35 cellular contexts compared by ENCODE assay signal in genomic region chrX:151736685-151737084, GRCh38. TPM values are rescaled to one million over a fixed set of nuclear protein-coding genes. Genes with fewer than 3 reads are reported as not detected.
"Had no signal": no experiment of that assay in that cellular context is flagged by ENCODE, and none has a peak within 500 bp of the region (broad histone marks: within the 10 kb centered on the region; RNA-seq: fewer than 3 reads in every experiment).

No MANE protein-coding gene starts in this region.

- H3K27me3 ChIP-seq: left lung, neural progenitor cell, neutrophil, ovary, right atrium auricular region, tibial nerve, uterus had no signal

- H3K36me3 ChIP-seq: left lung, lower lobe of right lung, neural progenitor cell, neutrophil, ovary, right atrium auricular region, right lobe of liver, tibial nerve, uterus had no signal

- H3K4me3 ChIP-seq: left lung, lower lobe of right lung, neural progenitor cell, ovary, right atrium auricular region, right lobe of liver, tibial nerve, uterus had no signal

- H3K9me3 ChIP-seq: left lung, lower lobe of right lung, neutrophil, ovary, right lobe of liver, tibial nerve, uterus had no signal

- H3K4me1 ChIP-seq: left lung, lower lobe of right lung, neural progenitor cell, right atrium auricular region, right lobe of liver, tibial nerve, uterus had no signal

- H3K9ac ChIP-seq: neural progenitor cell had no signal

- H3K4me2 ChIP-seq: neural progenitor cell had no signal

- H3K27ac ChIP-seq: left lung, lower lobe of right lung, neural progenitor cell, neutrophil, ovary, right atrium auricular region, right lobe of liver, tibial nerve, uterus had no signal

- ATAC-seq: left colon; left lung; lower lobe of right lung; natural killer cell; right lobe of liver; stimulated activated memory B cell treated with anti-CD40 and anti-IgM and Interleukin-4, amounts not matched to agents 10 μg/mL and 1 μg/mL and 100 μg/mL, for 72 hours; stimulated activated naive CD8-positive, alpha-beta T cell treated with anti-CD3 and anti-CD28 coated beads, Interleukin-15, amount 100 ng/mL, for 72 hours had no signal

- DNase-seq: immature natural killer cell; kidney; left colon; left lung; lower lobe of right lung; mammary epithelial cell; mesenchymal stem cell; naive B cell; natural killer cell; nephron progenitor cell; small intestine; stimulated activated CD4-positive, alpha-beta T cell treated with anti-CD3 and anti-CD28 coated beads, Interleukin-1b, Interleukin-23, amount 100 ng/mL, for 48 hours; stimulated activated CD4-positive, alpha-beta T cell treated with anti-CD3 and anti-CD28 coated beads, Interleukin-2, amount 100 ng/mL, for 48 hours; stimulated activated CD4-positive, alpha-beta T cell treated with anti-CD3 and anti-CD28 coated beads, Interleukin-4, amount 100 ng/mL, for 4 hours; stimulated activated CD8-positive, alpha-beta memory T cell treated with anti-CD3 and anti-CD28 coated beads, Interleukin-4, amount 100 ng/mL, for 48 hours; stimulated activated naive CD4-positive, alpha-beta T cell treated with Interleukin-2 at 50 U/mL for 16 hours; stimulated activated naive CD8-positive, alpha-beta T cell treated with anti-CD3 and anti-CD28 coated beads, Interleukin-15, amount 100 ng/mL, for 72 hours; substantia nigra; uterus had no signal

RNA-seq across cellular contexts. Expression of gene CNGA2, which starts 2.1 kb away (rescaled TPM):
- total RNA-seq: kidney, left colon, left lung, liver, lower lobe of right lung, mammary epithelial cell, mesothelial cell of epicardium, mononuclear cell, natural killer cell, omental fat pad, ovary, progenitor cell of endocrine pancreas, pulmonary artery endothelial cell, renal cortical epithelial cell, right atrium auricular region, right lobe of liver, temporal lobe, tibial nerve, ureter, uterus had no signal

RNA-seq across cellular contexts. Expression of gene FATE1, which starts 20.9 kb away (rescaled TPM):
- total RNA-seq: kidney, left colon, left lung, liver, lower lobe of right lung, mammary epithelial cell, mesothelial cell of epicardium, mononuclear cell, natural killer cell, omental fat pad, ovary, progenitor cell of endocrine pancreas, pulmonary artery endothelial cell, renal cortical epithelial cell, right atrium auricular region, right lobe of liver, temporal lobe, tibial nerve, ureter, uterus had no signal

RNA-seq across cellular contexts. Expression of gene PRRG3, which starts 41.4 kb away (rescaled TPM):
- total RNA-seq: mammary epithelial cell, mononuclear cell, natural killer cell, pulmonary artery endothelial cell, renal cortical epithelial cell had no signal
